ENCODE assay signal across 22 cellular contexts in genomic region chr14:42806909-42807315, GRCh38.
DNase-seq lines count a peak whose midpoint lies in the region; ATAC-seq lines count a peak whose summit lies in the region.
"Had no signal": no experiment of that assay in that cellular context is flagged by ENCODE, and none has a peak within 500 bp of the region (broad histone marks: within the 10 kb centered on the region; RNA-seq: fewer than 3 reads in every experiment).

No MANE protein-coding gene starts in this region.

- DNase-seq in HT1080 (ENCODE audit: low read depth), result peak; percentile 20
- peak; percentile 30 to 78 for DNase-seq in SJCRH30
- DNase-seq in fibroblast of peridontal ligament (ENCODE audit: extremely low read depth), result peak; percentile 93
- DNase-seq in smooth muscle cell of the brain vasculature (ENCODE audit: low read depth, low spot score), result peak; percentile 4
- DNase-seq in T-helper 2 cell treated with Interferon-gamma antibody and Interleukin-4, amounts not matched to agents 5 μg/mL and 100 μg/mL, for 36 hours (ENCODE audit: low spot score), result no peak
- DNase-seq in stimulated activated CD4-positive, alpha-beta T cell treated with anti-CD3 and anti-CD28 coated beads, Interleukin-2, amount 100 ng/mL, for 24 hours, result no peak
- DNase-seq: central memory CD4-positive, alpha-beta T cell; DMS153; effector CD8-positive, alpha-beta T cell; esophagus squamous epithelium; hippocampal formation; KG1; kidney; natural killer cell; NCI-H1417 treated with DMSO at 0.1 percent for 48 hours; NCI-H2171 treated with DMSO at 0.1 percent for 48 hours; NCI-H82; stimulated activated CD4-positive, alpha-beta T cell treated with anti-CD3 and anti-CD28 coated beads, Interleukin-12 subunit alpha, Interleukin-12 subunit beta, amount 100 ng/mL, for 4 hours had no signal

- no peaks in the 10 kb centered on the region for H3K4me1 Mint-ChIP-seq in T-helper 2 cell treated with Interferon-gamma antibody and Interleukin-4, amounts not matched to agents 5 μg/mL and 100 μg/mL, for 36 hours (ENCODE audit: low read depth)
- H3K4me1 Mint-ChIP-seq: natural killer cell had no signal

- no peaks in the 10 kb centered on the region for H3K27me3 Mint-ChIP-seq in T-helper 2 cell treated with Interferon-gamma antibody and Interleukin-4, amounts not matched to agents 5 μg/mL and 100 μg/mL, for 36 hours (ENCODE audit: low read depth)

- H3K36me3 Mint-ChIP-seq in T-helper 2 cell treated with Interferon-gamma antibody and Interleukin-4, amounts not matched to agents 5 μg/mL and 100 μg/mL, for 36 hours (ENCODE audit: low read depth), result no peaks in the 10 kb centered on the region
- H3K36me3 Mint-ChIP-seq: natural killer cell had no signal

- H3K4me1 ChIP-seq in SJCRH30, result peaks cover 37% of the 10 kb centered on the region
- H3K4me1 ChIP-seq: esophagus squamous epithelium had no signal

- H3K4me3 Mint-ChIP-seq in T-helper 2 cell treated with Interferon-gamma antibody and Interleukin-4, amounts not matched to agents 5 μg/mL and 100 μg/mL, for 36 hours, result no peak overlapping the region
- H3K4me3 Mint-ChIP-seq: natural killer cell had no signal

- peak overlapping the region; percentile 23 for H3K27ac ChIP-seq in SJCRH30
- H3K27ac ChIP-seq: C4-2B, esophagus squamous epithelium, thoracic aorta had no signal

- no peak for ATAC-seq in esophagus mucosa
- ATAC-seq: natural killer cell had no signal

- H3K9me3 ChIP-seq in SJCRH30 (replicated peaks), result no peaks in the 10 kb centered on the region
- H3K9me3 ChIP-seq: esophagus squamous epithelium, thoracic aorta had no signal

- no peak overlapping the region for H3K4me3 ChIP-seq in SJCRH30
- H3K4me3 ChIP-seq: esophagus squamous epithelium, thoracic aorta had no signal

- H3K9me3 Mint-ChIP-seq in T-helper 2 cell treated with Interferon-gamma antibody and Interleukin-4, amounts not matched to agents 5 μg/mL and 100 μg/mL, for 36 hours, result peaks cover 35% of the 10 kb centered on the region

- no peak overlapping the region for H3K27ac Mint-ChIP-seq in T-helper 2 cell treated with Interferon-gamma antibody and Interleukin-4, amounts not matched to agents 5 μg/mL and 100 μg/mL, for 36 hours
- H3K27ac Mint-ChIP-seq: activated T-helper 2 cell treated with anti-CD3 and anti-CD28 coated beads, Interferon-gamma antibody, Interleukin-2, Interleukin-4, amounts not matched to agents 10 μg/mL and 5 μg/mL and 100 μg/mL, durations not matched to agents 14 hours and 24 hours and 36 hours; natural killer cell had no signal

- no peaks in the 10 kb centered on the region for H3K27me3 ChIP-seq in SJCRH30
- H3K27me3 ChIP-seq: esophagus squamous epithelium had no signal

- H3K36me3 ChIP-seq in SJCRH30, result no peaks in the 10 kb centered on the region
- H3K36me3 ChIP-seq: esophagus squamous epithelium, thoracic aorta had no signal

Comparison
In these comparisons a context has a peak if more than half of its experiments do, and no peak if none do; other contexts are left out.
1. DNase-seq: peak in HT1080 (single experiment), SJCRH30 (2 of 2), fibroblast of peridontal ligament (single experiment) and smooth muscle cell of the brain vasculature (single experiment); none in T-helper 2 cell treated with Interferon-gamma antibody and Interleukin-4, amounts not matched to agents 5 μg/mL and 100 μg/mL, for 36 hours (single experiment) and stimulated activated CD4-positive, alpha-beta T cell treated with anti-CD3 and anti-CD28 coated beads, Interleukin-2, amount 100 ng/mL, for 24 hours (0 of 2).